20 cellular contexts compared by ENCODE assay signal in the genomic region with DNA sequence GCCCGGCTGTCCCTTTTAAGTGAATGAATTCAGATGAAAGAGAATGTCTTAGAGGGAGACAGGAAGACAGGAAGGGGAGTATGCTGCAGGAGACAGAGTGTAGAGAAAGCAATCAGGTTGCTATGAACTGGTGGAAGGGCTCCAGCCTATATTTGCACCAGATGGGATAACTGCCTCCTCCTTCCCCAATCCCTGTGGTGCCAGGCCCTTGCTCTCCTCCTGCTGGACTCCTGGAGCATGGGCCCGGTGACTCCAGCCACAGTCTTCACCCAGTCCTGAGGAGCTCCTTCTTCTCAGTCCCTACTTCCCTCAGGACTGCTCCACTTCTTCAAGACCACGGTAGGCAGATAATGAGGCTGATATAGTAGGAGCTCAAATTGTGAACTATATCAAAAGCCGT.
A peak's percentile ranks its signal among the peaks of the same experiment; 100 is the strongest.
DNase-seq lines count a peak whose midpoint lies in the region; TF ChIP-seq lines count a peak whose summit lies in the region.
"Had no signal": no experiment of that assay in that cellular context is flagged by ENCODE, and none has a peak within 500 bp of the region (broad histone marks: within the 10 kb centered on the region; RNA-seq: fewer than 3 reads in every experiment).

No MANE protein-coding gene starts in this region.

- no peak overlapping the region for H3K27ac ChIP-seq in WERI-Rb-1
- H3K27ac ChIP-seq in trophoblast cell (ENCODE audit: low read depth, low read length): no peak overlapping the region
- H3K27ac ChIP-seq in Karpas-422 (ENCODE audit: low read length): no peak overlapping the region
- H3K27ac ChIP-seq: lower lobe of right lung, ovary had no signal

- H3K9me3 ChIP-seq in WERI-Rb-1 (ENCODE audit: severe bottlenecking): no peaks in the 10 kb centered on the region
- no peaks in the 10 kb centered on the region for H3K9me3 ChIP-seq in trophoblast cell (ENCODE audit: insufficient read depth, low read depth, low read length)
- H3K9me3 ChIP-seq in Karpas-422 (ENCODE audit: low read length): no peaks in the 10 kb centered on the region
- H3K9me3 ChIP-seq: lower lobe of right lung, ovary had no signal

- H3K79me2 ChIP-seq in trophoblast cell (ENCODE audit: control insufficient read depth, insufficient read depth, low read length, poor library complexity) (no peaks in the 10 kb centered on the region), Karpas-422 (ENCODE audit: low read length) (no peaks in the 10 kb centered on the region)

- H3K4me1 ChIP-seq in trophoblast cell (ENCODE audit: control insufficient read depth in 1 of 2, insufficient read depth in 2 of 2, low read length in 2 of 2) (no peaks in the 10 kb centered on the region), Karpas-422 (ENCODE audit: low read length) (no peaks in the 10 kb centered on the region)
- H3K4me1 ChIP-seq: lower lobe of right lung had no signal

- H3K27me3 ChIP-seq in WERI-Rb-1 (ENCODE audit: insufficient read depth, low read depth, severe bottlenecking) (no peaks in the 10 kb centered on the region), trophoblast cell (ENCODE audit: insufficient read depth, low read length) (no peaks in the 10 kb centered on the region), Karpas-422 (ENCODE audit: low read length) (no peaks in the 10 kb centered on the region)
- H3K27me3 ChIP-seq: ovary had no signal

- H3K9ac ChIP-seq in trophoblast cell (ENCODE audit: low read length) (no peak overlapping the region), Karpas-422 (ENCODE audit: low read length) (no peak overlapping the region)

- H2AFZ ChIP-seq in trophoblast cell (ENCODE audit: insufficient read depth, low read length, poor library complexity): no peak overlapping the region
- H2AFZ ChIP-seq in Karpas-422 (ENCODE audit: low read length): no peak overlapping the region

- H4K12ac ChIP-seq in trophoblast cell (ENCODE audit: low read depth, low read length): no peak overlapping the region

- H4K8ac ChIP-seq in trophoblast cell (ENCODE audit: low read depth, low read length): no peak overlapping the region

- H3K14ac ChIP-seq in trophoblast cell (ENCODE audit: low read length): no peak overlapping the region

- no peak overlapping the region for H3K4me2 ChIP-seq in trophoblast cell (ENCODE audit: low read length)
- no peak overlapping the region for H3K4me2 ChIP-seq in Karpas-422 (ENCODE audit: low read depth, low read length, poor library complexity, severe bottlenecking)

- no peak overlapping the region for H3K23ac ChIP-seq in trophoblast cell (ENCODE audit: low read length)

- no peaks in the 10 kb centered on the region for H3K36me3 ChIP-seq in WERI-Rb-1
- no peaks in the 10 kb centered on the region for H3K36me3 ChIP-seq in trophoblast cell (ENCODE audit: control insufficient read depth in 1 of 2, insufficient read depth in 2 of 2, low read length in 2 of 2)
- H3K36me3 ChIP-seq in Karpas-422 (ENCODE audit: insufficient read depth, low read length): no peaks in the 10 kb centered on the region
- H3K36me3 ChIP-seq: lower lobe of right lung, ovary had no signal

- H3K18ac ChIP-seq in trophoblast cell (ENCODE audit: low read length): no peak overlapping the region

- no peak overlapping the region for H2BK120ac ChIP-seq in trophoblast cell (ENCODE audit: insufficient read depth, low read length, poor library complexity)

- no CpG with 5 or more reads among the region's 4 CpGs for WGBS in trophoblast cell (ENCODE audit: extremely low coverage, insufficient coverage, insufficient read length)

- H4K91ac ChIP-seq in trophoblast cell (ENCODE audit: low read depth, low read length): no peak overlapping the region

- no peaks in the 10 kb centered on the region for H3K9me2 ChIP-seq in Karpas-422 (replicated peaks; ENCODE audit: insufficient read depth, low read length)

- no peak overlapping the region for H2BK5ac ChIP-seq in trophoblast cell (ENCODE audit: low read depth, low read length, poor library complexity)

- no peaks in the 10 kb centered on the region for H3K79me1 ChIP-seq in trophoblast cell (ENCODE audit: low read length)

- H4K20me1 ChIP-seq in Karpas-422 (ENCODE audit: insufficient read depth, low read depth, low read length): no peaks in the 10 kb centered on the region

- no peak overlapping the region for H3K4ac ChIP-seq in trophoblast cell (ENCODE audit: low read depth, low read length)

- H3K4me3 ChIP-seq in AG09309 (ENCODE audit: control insufficient read depth, low read depth, low read length): no peak overlapping the region
- no peak overlapping the region for H3K4me3 ChIP-seq in WERI-Rb-1 (ENCODE audit: low read depth, low read length)
- H3K4me3 ChIP-seq in fibroblast of the aortic adventitia (ENCODE audit: low read depth, low read length): no peak overlapping the region
- no peak overlapping the region for H3K4me3 ChIP-seq in trophoblast cell (ENCODE audit: low read depth, low read length)
- no peak overlapping the region for H3K4me3 ChIP-seq in Karpas-422 (ENCODE audit: low read length)
- H3K4me3 ChIP-seq: lower lobe of right lung, ovary had no signal

- H2AK5ac ChIP-seq in trophoblast cell (ENCODE audit: low read length): no peak overlapping the region

- no peak overlapping the region for H2BK12ac ChIP-seq in trophoblast cell (ENCODE audit: low read length)

- peak; percentile 49 for TF ChIP-seq CTCF in AG09309 (IDR thresholded peaks at IDR 0.05; ENCODE audit: control insufficient read depth, insufficient read depth, low read depth, low read length, missing control alignments)
- TF ChIP-seq CTCF in WERI-Rb-1 (IDR thresholded peaks at IDR 0.05; ENCODE audit: low read depth, low read length): peak; percentile 41; the same call in 1 of the 2 replicates
- peak; percentile 21 for TF ChIP-seq CTCF in fibroblast of the aortic adventitia (IDR thresholded peaks at IDR 0.05; ENCODE audit: insufficient read depth, low read length)

- no peak for DNase-seq in AG09309 (ENCODE audit: low read depth)
- peak; percentile 25 for DNase-seq in HCEC 1CT
- peak; percentile 29 for DNase-seq in WERI-Rb-1
- no peak for DNase-seq in fibroblast of the aortic adventitia (ENCODE audit: low read depth)
- DNase-seq in SW480 (ENCODE audit: low spot score): no peak
- DNase-seq in trophoblast cell: no peak
- no peak for DNase-seq in NCI-H2196 treated with DMSO at 0.1 percent for 48 hours (lab: John Stamatoyannopoulos, UW; ENCODE audit: unreplicated experiment)
- DNase-seq in Karpas-422: no peak
- DNase-seq: ACHN; activated CD4-positive, alpha-beta T cell treated with anti-CD3 and anti-CD28 coated beads for 48 hours; activated CD8-positive, alpha-beta memory T cell treated with anti-CD3 and anti-CD28 coated beads, Interleukin-2, amount 50 U/mL, for 4 hours; amniotic stem cell; caudate nucleus; DMS79 treated with DMSO at 0.1 percent for 48 hours; GOT3; lower lobe of right lung; MM.1S; NCI-H1694; NCI-H774; ovary had no signal

Comparison
In these comparisons a context has a peak if more than half of its experiments do, and no peak if none do; other contexts are left out.
1. DNase-seq: peak in HCEC 1CT (single experiment) and WERI-Rb-1 (single experiment); none in AG09309 (single experiment), fibroblast of the aortic adventitia (single experiment), SW480 (single experiment), trophoblast cell (0 of 2), NCI-H2196 treated with DMSO at 0.1 percent for 48 hours (single experiment) and Karpas-422 (single experiment).
2. Peak in every context shown above with its lines, with median percentiles within 50 percentile points of each other: CTCF ChIP-seq.